Comparison of ENCODE assay signal across 10 cellular contexts in the genomic region with DNA sequence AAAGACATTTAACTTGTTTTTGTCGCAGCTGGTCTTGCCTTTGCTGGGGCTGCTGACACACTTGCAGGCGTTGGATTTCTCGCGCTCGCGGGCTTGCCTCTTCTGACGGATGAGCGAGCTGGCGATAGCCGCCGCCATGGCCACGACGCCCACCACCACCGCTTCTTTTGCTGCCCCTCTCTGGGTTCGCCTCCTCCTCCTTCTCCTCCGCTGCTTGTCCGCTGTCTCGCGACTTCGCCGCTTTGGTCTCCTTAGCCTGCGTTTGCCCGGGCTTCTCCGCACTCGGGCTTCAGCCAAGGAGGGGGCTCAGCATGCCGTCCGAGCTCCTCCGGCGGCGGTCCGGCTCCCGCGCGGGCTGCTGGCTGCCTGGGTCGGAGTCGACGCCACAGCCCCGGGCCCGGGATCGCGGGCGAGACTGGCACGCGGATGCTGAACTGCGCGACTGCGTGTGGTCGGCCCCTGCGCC. TPM values are rescaled to one million over a fixed set of nuclear protein-coding genes. Genes with fewer than 3 reads are reported as not detected.
DNase-seq lines count a peak whose midpoint lies in the region; ATAC-seq and TF ChIP-seq lines count a peak whose summit lies in the region.
"Had no signal": no experiment of that assay in that cellular context is flagged by ENCODE, and none has a peak within 500 bp of the region (broad histone marks: within the 10 kb centered on the region; RNA-seq: fewer than 3 reads in every experiment).

No MANE protein-coding gene starts in this region.

- no peaks in the 10 kb centered on the region for H3F3A ChIP-seq in SK-N-SH (replicated peaks; ENCODE audit: insufficient read depth)

- peak overlapping the region; percentile 19; the same call in 1 of the 2 replicates for H3K4me2 ChIP-seq in SK-N-SH

- WGBS in SK-N-SH (ENCODE audit: low lambda C conversion rate) = 9% methylated on average over 18 of the region's 49 CpGs
- 0% methylated on average over 46 of the region's 49 CpGs; no CpG with 5 or more reads in 1 of the 2 experiments for WGBS in endodermal cell (ENCODE audit: insufficient coverage in 1 of 2, insufficient read length in 1 of 2), 2 experiments
- 23% methylated on average over 30 of the region's 49 CpGs; no CpG with 5 or more reads in 1 of the 2 donors for WGBS in upper lobe of left lung, 2 donors

- TF ChIP-seq CTCF in SK-N-SH (IDR thresholded peaks at IDR 0.05) = no peak
- no peak for TF ChIP-seq CTCF in endodermal cell (conservative IDR thresholded peaks at IDR 0.05)
- no peak for TF ChIP-seq CTCF in upper lobe of left lung (IDR thresholded peaks at IDR 0.05)

- TF ChIP-seq POLR2A in upper lobe of left lung (IDR thresholded peaks at IDR 0.05) = no peak

- H3K27ac ChIP-seq in SK-N-SH (ENCODE audit: low read depth in 2 of 2, low read length in 1 of 2) = no peak overlapping the region
- H3K27ac ChIP-seq in endodermal cell (ENCODE audit: low read depth, low read length) = no peak overlapping the region
- H3K27ac ChIP-seq in muscle layer of duodenum (ENCODE audit: low read length) = no peak overlapping the region
- H3K27ac ChIP-seq in upper lobe of left lung = peak overlapping the region in 1 of 4 donors; percentile 57

- no peak for ATAC-seq in SK-N-SH treated with all-trans-retinoic acid at 6 μM for 48 hours
- ATAC-seq in upper lobe of left lung (ENCODE audit: low FRiP score in 2 of 2) = peak in 1 of 2 donors; percentile 12
- ATAC-seq in GM18511 (IDR thresholded peaks at IDR 0.05; ENCODE audit: unreplicated experiment) = no peak
- no peak for ATAC-seq in HG03097 (IDR thresholded peaks at IDR 0.05; ENCODE audit: low FRiP score, unreplicated experiment)

- no peak overlapping the region for H3K9ac ChIP-seq in SK-N-SH
- H3K9ac ChIP-seq in endodermal cell (ENCODE audit: extremely low read depth, low read length, poor library complexity, severe bottlenecking) = peak overlapping the region; percentile 70

- no peaks in the 10 kb centered on the region for H4K20me1 ChIP-seq in SK-N-SH (ENCODE audit: insufficient read depth)

- H3K9me3 Mint-ChIP-seq in endodermal cell = no peaks in the 10 kb centered on the region
- H3K9me3 Mint-ChIP-seq: HFFc6 had no signal

- TF ChIP-seq EP300 in SK-N-SH (IDR thresholded peaks at IDR 0.05; ENCODE audit: borderline replicate concordance in 1 of 2, low read depth in 1 of 2, low read length in 1 of 2) = no peak
- no peak for TF ChIP-seq EP300 in upper lobe of left lung (IDR thresholded peaks at IDR 0.05)

- no peaks in the 10 kb centered on the region for H3K9me3 ChIP-seq in SK-N-SH
- H3K9me3 ChIP-seq in endodermal cell (ENCODE audit: control insufficient read depth, low read length) = no peaks in the 10 kb centered on the region
- H3K9me3 ChIP-seq in muscle layer of duodenum (ENCODE audit: control insufficient read depth in 1 of 2, low read length in 2 of 2) = no peaks in the 10 kb centered on the region
- peaks cover 0 to 3% (median 0%) of the 10 kb centered on the region in 4 donors for H3K9me3 ChIP-seq in upper lobe of left lung

- H3K4me3 Mint-ChIP-seq in endodermal cell = peak overlapping the region; percentile 89
- H3K4me3 Mint-ChIP-seq: HFFc6 had no signal

- POLR2A ChIA-PET in SK-N-SH (lab: Yijun Ruan, JAX) = no interaction called here

- no peaks in the 10 kb centered on the region for H3K36me3 ChIP-seq in SK-N-SH (replicated peaks in 1 of 2; ENCODE audit: control insufficient read depth in 1 of 2, insufficient read depth in 2 of 2, low read length in 1 of 2)
- H3K36me3 ChIP-seq in endodermal cell (ENCODE audit: control insufficient read depth, insufficient read depth, low read length) = peaks cover 23% of the 10 kb centered on the region
- no peaks in the 10 kb centered on the region for H3K36me3 ChIP-seq in muscle layer of duodenum (ENCODE audit: control insufficient read depth in 1 of 2, insufficient read depth in 2 of 2, low read length in 2 of 2)
- H3K36me3 ChIP-seq in upper lobe of left lung = no peaks in the 10 kb centered on the region

- H3K36me3 Mint-ChIP-seq in endodermal cell (ENCODE audit: low read depth) = peaks cover 25% of the 10 kb centered on the region

- no peaks in the 10 kb centered on the region for H3K79me2 ChIP-seq in SK-N-SH (ENCODE audit: insufficient read depth)

- H3K4me3 ChIP-seq in SK-N-SH (ENCODE audit: low read depth in 2 of 2, low read length in 1 of 2) (no peak overlapping the region), endodermal cell (ENCODE audit: low read length) (peak overlapping the region; percentile 84), muscle layer of duodenum (ENCODE audit: low read depth in 1 of 2, low read length in 2 of 2) (peak overlapping the region; percentile 33 to 69), upper lobe of left lung (peak overlapping the region in 3 of 4 donors; percentile 33 to 47 (median 44))

- H2AFZ ChIP-seq in SK-N-SH (ENCODE audit: low read depth) = no peak overlapping the region

- peaks cover 32% of the 10 kb centered on the region for H3K4me1 Mint-ChIP-seq in endodermal cell

- H3K4me1 ChIP-seq in SK-N-SH (ENCODE audit: control insufficient read depth in 1 of 2, insufficient read depth in 2 of 2, low read depth in 1 of 2, low read length in 1 of 2) (no peaks in the 10 kb centered on the region), endodermal cell (ENCODE audit: control insufficient read depth, insufficient read depth, low read length) (no peaks in the 10 kb centered on the region), muscle layer of duodenum (ENCODE audit: control insufficient read depth in 1 of 2, insufficient read depth in 2 of 2, low read length in 2 of 2) (peaks cover 0 to 8% of the 10 kb centered on the region in 2 donors), upper lobe of left lung (peaks cover 0 to 4% (median 0%) of the 10 kb centered on the region in 4 donors)

- no peaks in the 10 kb centered on the region for H3K9me2 ChIP-seq in SK-N-SH

- H3K27me3 ChIP-seq in SK-N-SH (ENCODE audit: insufficient read depth) (peaks cover 27% of the 10 kb centered on the region), endodermal cell (ENCODE audit: control insufficient read depth, insufficient read depth, low read length, poor library complexity, severe bottlenecking) (no peaks in the 10 kb centered on the region), muscle layer of duodenum (ENCODE audit: low read depth, low read length) (no peaks in the 10 kb centered on the region), upper lobe of left lung (peaks cover 0 to 7% (median 0%) of the 10 kb centered on the region in 4 donors)

- DNase-seq in SK-N-SH (no peak), endodermal cell (peak; percentile 72), upper lobe of left lung (peak; percentile 20 to 64), NCI-H2171 (lab: John Stamatoyannopoulos, UW) (no peak)
- DNase-seq: HFFc6 had no signal

- TF ChIP-seq RAD21 in SK-N-SH (IDR thresholded peaks at IDR 0.05; ENCODE audit: low read length) = no peak

- H3K27ac Mint-ChIP-seq in endodermal cell = peak overlapping the region; percentile 67
- H3K27ac Mint-ChIP-seq: HFFc6 had no signal

- H3K27me3 Mint-ChIP-seq in endodermal cell (ENCODE audit: insufficient read depth) = peaks cover 11% of the 10 kb centered on the region

- CTCF ChIA-PET in SK-N-SH (lab: Yijun Ruan, JAX) = interaction anchor here (1.3 to 1.6 kb wide), 2 partner anchors 15 to 35 kb away, joined by 3 to 5 read pairs; no protein-coding TSS in a partner anchor

TF ChIP-seq in SK-N-SH, 30 proteins besides CTCF, POLR2A, EP300 and RAD21 (continues in another document):
- TF ChIP-seq TCF12 (IDR thresholded peaks at IDR 0.05) = no peak
- TF ChIP-seq ELF1 (IDR thresholded peaks at IDR 0.05) = no peak
- no peak for TF ChIP-seq ZBTB33 (IDR thresholded peaks at IDR 0.05; ENCODE audit: borderline replicate concordance, low read depth)
- no peak for TF ChIP-seq FOSL2 (IDR thresholded peaks at IDR 0.05; ENCODE audit: borderline replicate concordance, low read depth)
- no peak for TF ChIP-seq RCOR1 (IDR thresholded peaks at IDR 0.05; ENCODE audit: low read length)

TF ChIP-seq in SK-N-SH treated with all-trans-retinoic acid at 6 μM for 48 hours, 23 proteins besides CTCF, POLR2A, EP300 and RAD21 (continues in another document):
- TF ChIP-seq POU6F1 (CRISPR knock-in tag; IDR thresholded peaks at IDR 0.05; ENCODE audit: borderline replicate concordance, low read depth) (no peak), SNAI2 (CRISPR knock-in tag; IDR thresholded peaks at IDR 0.05) (no peak), ZFP30 (CRISPR knock-in tag; IDR thresholded peaks at IDR 0.05) (no peak), ZC3H10 (CRISPR knock-in tag; IDR thresholded peaks at IDR 0.05) (no peak), ZNF8 (CRISPR knock-in tag; IDR thresholded peaks at IDR 0.05) (no peak), TCF4 (CRISPR knock-in tag; IDR thresholded peaks at IDR 0.05; ENCODE audit: borderline replicate concordance) (no peak), ESRRG (CRISPR knock-in tag; IDR thresholded peaks at IDR 0.05) (no peak)

RNA-seq across cellular contexts. Expression of gene FGF13, which starts 0.6 kb away (rescaled TPM):
- 0.12 and 0.16 TPM in 2 replicates for polyA plus RNA-seq in SK-N-SH (2012; rRNA removed)
- polyA plus RNA-seq in SK-N-SH (2012; cell fraction: cytosol; rRNA removed) = 0.08 and 0.10 TPM in 2 replicates
- polyA plus RNA-seq in SK-N-SH (2012; cell fraction: nucleus; rRNA removed) = 0.05 TPM in 1 of 2 replicates, not detected in the other
- total RNA-seq in endodermal cell = 10 to 100 TPM; 31.1 to 69.4 TPM
- 48.5 TPM for polyA plus RNA-seq in endodermal cell (2013, experiment 1 of 2)
- polyA plus RNA-seq in endodermal cell (2013, experiment 2 of 2) = 44.0 TPM
- 1 to 10 TPM in 5 of 6 donors, under 1 TPM in 1; 0.22 to 2.5 (median 1.6) TPM for total RNA-seq in upper lobe of left lung
- total RNA-seq: HFFc6; T-helper 2 cell treated with Interferon-gamma antibody and Interleukin-4, amounts not matched to agents 100 ng/mL and 5 ng/mL, for 36 hours had no signal

Comparison
In these comparisons a context has a peak if more than half of its experiments do, and no peak if none do; other contexts are left out.
1. DNase-seq: peak in endodermal cell (single experiment) and upper lobe of left lung (2 of 2); none in SK-N-SH (single experiment) and NCI-H2171 (single experiment).
2. H3K4me3 ChIP-seq: peak in endodermal cell (single experiment), muscle layer of duodenum (2 of 2) and upper lobe of left lung (3 of 4); none in SK-N-SH (0 of 2).
3. RNA of gene FGF13, which starts 0.6 kb away (total RNA-seq): 31.1 to 69.4 TPM in endodermal cell; 0.22 to 2.5 TPM in upper lobe of left lung; every median in the first group is over 4 times any median in the second.